In the genomic region with DNA sequence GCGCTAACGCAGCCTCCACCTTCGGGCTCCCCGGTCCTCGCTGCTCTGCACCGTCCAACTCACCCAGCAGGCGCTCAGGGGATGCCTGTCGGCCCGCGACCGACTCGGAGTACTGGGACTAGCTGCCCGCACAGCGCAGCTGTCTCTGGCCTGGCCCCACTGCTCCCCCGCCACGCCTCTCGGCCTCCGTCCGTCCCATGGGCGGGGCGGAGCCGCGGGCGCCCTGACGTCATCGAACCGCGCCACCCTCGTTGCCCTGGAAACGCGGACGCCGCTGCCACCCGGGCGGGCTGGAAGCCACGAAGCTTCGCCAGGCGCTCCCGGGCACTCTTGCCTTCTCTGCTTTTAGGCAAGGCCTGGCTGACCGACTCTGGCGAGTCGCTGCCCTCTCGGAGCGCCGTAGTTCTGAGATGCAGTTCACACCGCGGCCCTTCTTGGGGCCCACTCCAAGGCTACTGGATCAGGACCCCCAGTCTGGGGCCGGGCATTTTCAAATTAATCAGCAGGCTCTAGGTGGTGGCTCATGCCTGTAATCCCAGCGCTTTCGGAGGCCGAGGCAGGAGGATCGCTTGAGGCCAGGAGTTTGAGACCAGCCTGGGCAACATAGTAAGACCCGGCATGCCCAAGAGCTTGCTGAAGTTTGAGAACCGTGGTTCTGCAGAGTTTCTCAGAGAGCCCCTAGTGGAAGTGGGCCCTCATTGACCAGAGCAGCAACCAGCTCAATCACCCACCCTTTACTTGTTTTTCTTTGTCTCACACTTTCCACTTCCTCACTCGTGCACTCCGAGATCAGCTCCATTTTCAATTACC, we compare ENCODE assay signal across 8 cellular contexts. TPM values are rescaled to one million over a fixed set of nuclear protein-coding genes. Genes with fewer than 3 reads are reported as not detected.
DNase-seq lines count a peak whose midpoint lies in the region; ATAC-seq and TF ChIP-seq lines count a peak whose summit lies in the region.

No MANE protein-coding gene starts in this region.

- 0 out of 2 replicates have a peak, but pooled peaks cover 3% of the 10 kb centered on the region for H3F3A ChIP-seq in MM.1S (ENCODE audit: insufficient read depth, low read length)

- peak; percentile 38 for TF ChIP-seq POLR2A in HCT116 (IDR thresholded peaks at IDR 0.05; ENCODE audit: borderline replicate concordance, extremely low read depth, insufficient read depth, insufficient read length)

- H3K36me3 ChIP-seq in HCT116 (ENCODE audit: control insufficient read depth in 1 of 2, insufficient read depth in 2 of 2, low read length in 2 of 2) (no peaks in the 10 kb centered on the region), MM.1S (replicated peaks; ENCODE audit: insufficient read depth, low read length) (no peaks in the 10 kb centered on the region), neutrophil (no peaks in the 10 kb centered on the region)

- H3K9ac ChIP-seq in HCT116 (ENCODE audit: low read length) (peak overlapping the region; percentile 78), MM.1S (ENCODE audit: low read length) (peak overlapping the region; percentile 64)

- intact Hi-C loops in HCT116 (cut with micrococcal nuclease), result loop anchor here (1.0 kb wide), 1 partner anchor 12 kb away; a partner anchor contains a TSS

- peak overlapping the region; percentile 79 for H3K4me3 ChIP-seq in GM08714 (ENCODE audit: low read length)
- peak overlapping the region; percentile 78 to 81 for H3K4me3 ChIP-seq in HCT116 (replicated peaks in 1 of 2; ENCODE audit: low read depth in 1 of 2, low read length in 2 of 2)
- peak overlapping the region; percentile 67 for H3K4me3 ChIP-seq in MM.1S (ENCODE audit: low read length)
- H3K4me3 ChIP-seq in neutrophil (ENCODE audit: low read depth in 1 of 2, low read length in 1 of 2), result peak overlapping the region; percentile 74 to 87

- ATAC-seq in HCT116, result peak; percentile 93

- TF ChIP-seq CTCF in HCT116 (IDR thresholded peaks at IDR 0.05 in 2 of 3, conservative IDR thresholded peaks at IDR 0.05 in 1 of 3; ENCODE audit: borderline replicate concordance in 1 of 3, insufficient read depth in 1 of 3, low read depth in 2 of 3, low read length in 2 of 3) (peak; percentile 7 to 62 (median 53); a peak in 4 of 6 replicates), MM.1S (IDR thresholded peaks at IDR 0.05; ENCODE audit: low read length) (peak; percentile 46), neutrophil (IDR thresholded peaks at IDR 0.05) (peak; percentile 7)

- DNase-seq in HCT116 (ENCODE audit: low read depth, low spot score), result peak; percentile 63
- peak; percentile 89 for DNase-seq in MM.1S
- peak; percentile 65 for DNase-seq in SIG-M5 treated with dmso at 0.1 percent for 504 hours (lab: John Stamatoyannopoulos, UW; ENCODE audit: unreplicated experiment)
- DNase-seq in activated naive CD4-positive, alpha-beta T cell (lab: John Stamatoyannopoulos, UW), result peak; percentile 86 to 91 (median 86)
- peak; percentile 79 for DNase-seq in foreskin melanocyte
- peak; percentile 88 for DNase-seq in superior temporal gyrus (ENCODE audit: extremely low spot score)

- no peak overlapping the region for H2AFZ ChIP-seq in HCT116 (ENCODE audit: low read depth, low read length, poor library complexity, severe bottlenecking)
- H2AFZ ChIP-seq in MM.1S (ENCODE audit: low read length), result peak overlapping the region; percentile 53; the same call in 1 of the 2 replicates

- BruUV-seq in HCT116 (replicated peaks; lab: Mats Ljungman, UMichigan), result no TSS peak

- peak overlapping the region; percentile 95 for H3K4me2 ChIP-seq in HCT116 (ENCODE audit: low read length)
- peak overlapping the region; percentile 99 for H3K4me2 ChIP-seq in MM.1S (ENCODE audit: low read depth, low read length)

- RAD21 ChIA-PET in HCT116 (lab: Charles Lee; ENCODE audit: low non-redundant PET in 1 of 2, low total read pairs in 2 of 2, uncharacterized antibody in 2 of 2, unreplicated experiment in 2 of 2), result no interaction called here

- H3K9me2 ChIP-seq in HCT116 (ENCODE audit: insufficient read depth), result no peaks in the 10 kb centered on the region
- H3K9me2 ChIP-seq in MM.1S (replicated peaks; ENCODE audit: insufficient read depth, low read length), result no peaks in the 10 kb centered on the region

- H3K4me1 ChIP-seq in HCT116 (ENCODE audit: control insufficient read depth in 1 of 2, insufficient read depth in 2 of 2, low read length in 2 of 2), result peaks cover 5 to 16% of the 10 kb centered on the region in 2 experiments; a peak in 2 of 4 replicates
- H3K4me1 ChIP-seq in MM.1S (ENCODE audit: low read length), result no peaks in the 10 kb centered on the region
- H3K4me1 ChIP-seq in neutrophil (ENCODE audit: control insufficient read depth in 1 of 2, insufficient read depth in 1 of 2, low read depth in 1 of 2, low read length in 1 of 2), result peaks cover 14 to 16% of the 10 kb centered on the region in 2 experiments

- H3K27me3 ChIP-seq in HCT116 (ENCODE audit: insufficient read depth, low read length) (no peaks in the 10 kb centered on the region), MM.1S (replicated peaks; ENCODE audit: insufficient read depth, low read length) (no peaks in the 10 kb centered on the region), neutrophil (no peaks in the 10 kb centered on the region)

- no peak overlapping the region; the same call in 1 of the 2 replicates for H3K27ac ChIP-seq in HCT116 (ENCODE audit: low read depth, low read length)
- H3K27ac ChIP-seq in MM.1S (ENCODE audit: low read length), result no peak overlapping the region
- H3K27ac ChIP-seq in neutrophil, result peak overlapping the region; percentile 68

- no peak for TF ChIP-seq RAD21 in HCT116 (IDR thresholded peaks at IDR 0.05; ENCODE audit: low read depth)

- H3K79me2 ChIP-seq in HCT116 (ENCODE audit: insufficient read depth, low read length) (no peaks in the 10 kb centered on the region), MM.1S (ENCODE audit: low read length) (peaks cover 5% of the 10 kb centered on the region; the same call in 1 of the 2 replicates)

- CTCF ChIA-PET in HCT116 (lab: Charles Lee), result interaction anchor here (0.6 to 1.6 kb wide), 5 partner anchors 11 to 161 kb away, joined by 3 to 10 read pairs (median 5); no protein-coding TSS in a partner anchor

- POLR2A ChIA-PET in HCT116 (lab: Charles Lee), result interaction anchor here (0.7 to 1.1 kb wide), 3 partner anchors 9 to 12 kb away, joined by 3 read pairs; a partner anchor contains a TSS

- no peaks in the 10 kb centered on the region for H3K9me3 ChIP-seq in HCT116 (ENCODE audit: control insufficient read depth in 1 of 2, insufficient read depth in 1 of 2, low read depth in 1 of 2, low read length in 2 of 2)
- no peaks in the 10 kb centered on the region for H3K9me3 ChIP-seq in MM.1S (replicated peaks; ENCODE audit: insufficient read depth, low read length)
- H3K9me3 ChIP-seq in neutrophil, result no peaks in the 10 kb centered on the region

- H4K20me1 ChIP-seq in HCT116 (ENCODE audit: insufficient read depth) (no peaks in the 10 kb centered on the region), MM.1S (ENCODE audit: insufficient read depth, low read length) (no peaks in the 10 kb centered on the region)

TF ChIP-seq in HCT116, 20 proteins besides CTCF, POLR2A, EP300 and RAD21 (continues in another document):
- no peak for TF ChIP-seq EZH2phosphoT487 (IDR thresholded peaks at IDR 0.05; ENCODE audit: borderline replicate concordance)
- no peak for TF ChIP-seq CEBPB (IDR thresholded peaks at IDR 0.05; ENCODE audit: low read depth)
- TF ChIP-seq JUND (IDR thresholded peaks at IDR 0.05), result no peak
- TF ChIP-seq CBX3 (IDR thresholded peaks at IDR 0.05; ENCODE audit: low read depth), result peak; percentile 38; the same call in 1 of the 2 replicates
- TF ChIP-seq SIN3A (IDR thresholded peaks at IDR 0.05; ENCODE audit: low read depth), result peak; percentile 90
- TF ChIP-seq ZFX (IDR thresholded peaks at IDR 0.05), result peak; percentile 48; the same call in 1 of the 2 replicates
- TF ChIP-seq EGR1 (IDR thresholded peaks at IDR 0.05; ENCODE audit: low read depth), result no peak
- TF ChIP-seq, protein P1, sequence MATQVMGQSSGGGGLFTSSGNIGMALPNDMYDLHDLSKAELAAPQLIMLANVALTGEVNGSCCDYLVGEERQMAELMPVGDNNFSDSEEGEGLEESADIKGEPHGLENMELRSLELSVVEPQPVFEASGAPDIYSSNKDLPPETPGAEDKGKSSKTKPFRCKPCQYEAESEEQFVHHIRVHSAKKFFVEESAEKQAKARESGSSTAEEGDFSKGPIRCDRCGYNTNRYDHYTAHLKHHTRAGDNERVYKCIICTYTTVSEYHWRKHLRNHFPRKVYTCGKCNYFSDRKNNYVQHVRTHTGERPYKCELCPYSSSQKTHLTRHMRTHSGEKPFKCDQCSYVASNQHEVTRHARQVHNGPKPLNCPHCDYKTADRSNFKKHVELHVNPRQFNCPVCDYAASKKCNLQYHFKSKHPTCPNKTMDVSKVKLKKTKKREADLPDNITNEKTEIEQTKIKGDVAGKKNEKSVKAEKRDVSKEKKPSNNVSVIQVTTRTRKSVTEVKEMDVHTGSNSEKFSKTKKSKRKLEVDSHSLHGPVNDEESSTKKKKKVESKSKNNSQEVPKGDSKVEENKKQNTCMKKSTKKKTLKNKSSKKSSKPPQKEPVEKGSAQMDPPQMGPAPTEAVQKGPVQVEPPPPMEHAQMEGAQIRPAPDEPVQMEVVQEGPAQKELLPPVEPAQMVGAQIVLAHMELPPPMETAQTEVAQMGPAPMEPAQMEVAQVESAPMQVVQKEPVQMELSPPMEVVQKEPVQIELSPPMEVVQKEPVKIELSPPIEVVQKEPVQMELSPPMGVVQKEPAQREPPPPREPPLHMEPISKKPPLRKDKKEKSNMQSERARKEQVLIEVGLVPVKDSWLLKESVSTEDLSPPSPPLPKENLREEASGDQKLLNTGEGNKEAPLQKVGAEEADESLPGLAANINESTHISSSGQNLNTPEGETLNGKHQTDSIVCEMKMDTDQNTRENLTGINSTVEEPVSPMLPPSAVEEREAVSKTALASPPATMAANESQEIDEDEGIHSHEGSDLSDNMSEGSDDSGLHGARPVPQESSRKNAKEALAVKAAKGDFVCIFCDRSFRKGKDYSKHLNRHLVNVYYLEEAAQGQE (IDR thresholded peaks at IDR 0.05; ENCODE audit: low read depth), result no peak
- peak; percentile 6 for TF ChIP-seq TCF7L2 (IDR thresholded peaks at IDR 0.05; ENCODE audit: borderline replicate concordance, extremely low read depth, insufficient read depth, insufficient read length)
- TF ChIP-seq ZNF274 (IDR thresholded peaks at IDR 0.05; ENCODE audit: low read depth, low read length), result no peak
- TF ChIP-seq, protein P2, sequence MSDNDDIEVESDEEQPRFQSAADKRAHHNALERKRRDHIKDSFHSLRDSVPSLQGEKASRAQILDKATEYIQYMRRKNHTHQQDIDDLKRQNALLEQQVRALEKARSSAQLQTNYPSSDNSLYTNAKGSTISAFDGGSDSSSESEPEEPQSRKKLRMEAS (IDR thresholded peaks at IDR 0.05), result peak; percentile 69
- no peak for TF ChIP-seq FOSL1 (IDR thresholded peaks at IDR 0.05; ENCODE audit: low read depth)
- peak; percentile 90 for TF ChIP-seq SP1 (IDR thresholded peaks at IDR 0.05; ENCODE audit: low read depth)
- TF ChIP-seq SRF (IDR thresholded peaks at IDR 0.05; ENCODE audit: low read depth), result peak; percentile 93
- TF ChIP-seq POLR2AphosphoS5 (IDR thresholded peaks at IDR 0.05; ENCODE audit: low read depth, low read length), result peak; percentile 85

RNA-seq across cellular contexts. Expression of a gene that starts 12.0 kb away (rescaled TPM):
- total RNA-seq in HCT116 (2021; ENCODE audit: unreplicated experiment), result 16.9 TPM
- 14.0 and 14.6 TPM in 2 replicates for polyA plus RNA-seq in HCT116 (2012)

RNA-seq across cellular contexts. Expression of a gene that starts 12.1 kb away (rescaled TPM):
- 25.8 TPM for total RNA-seq in HCT116 (2021; ENCODE audit: unreplicated experiment)
- 8.2 and 10.2 TPM in 2 replicates for polyA plus RNA-seq in HCT116 (2012)
